In the genomic region with DNA sequence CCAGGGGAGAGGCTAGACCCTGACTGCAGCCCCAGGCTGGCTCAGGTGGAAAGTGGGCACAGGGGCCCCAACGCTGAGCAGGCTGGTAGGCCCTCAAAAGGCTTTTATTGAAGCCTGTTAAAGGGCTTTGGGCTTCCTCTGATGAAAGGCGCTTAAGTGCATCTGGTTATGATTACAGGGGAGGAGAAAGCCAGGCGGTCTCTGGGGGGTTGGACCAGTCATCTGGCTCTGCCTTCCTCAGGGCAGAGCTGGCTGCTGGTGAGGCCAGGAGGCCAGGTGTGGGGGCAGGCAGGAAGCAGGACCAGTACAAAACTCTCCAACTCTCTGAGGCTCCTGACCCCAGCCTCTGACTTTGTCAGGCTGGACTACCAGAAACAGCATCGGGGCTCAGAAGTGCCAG, we compare ENCODE assay signal across 9 cellular contexts.
A peak's percentile ranks its signal among the peaks of the same experiment; 100 is the strongest.
DNase-seq lines count a peak whose midpoint lies in the region; ATAC-seq and TF ChIP-seq lines count a peak whose summit lies in the region.
"Had no signal": no experiment of that assay in that cellular context is flagged by ENCODE, and none has a peak within 500 bp of the region (broad histone marks: within the 10 kb centered on the region; RNA-seq: fewer than 3 reads in every experiment).

No MANE protein-coding gene starts in this region.

- peak overlapping the region; percentile 67 for H3K4me3 Mint-ChIP-seq in neural crest cell

- CTCF ChIA-PET in HEK293T (lab: Yijun Ruan, JAX), result no interaction called here

- H3K36me3 Mint-ChIP-seq in neural crest cell (ENCODE audit: low read depth), result peaks cover 2% of the 10 kb centered on the region

- H3K27me3 Mint-ChIP-seq in neural crest cell (ENCODE audit: low read depth), result peaks cover 55% of the 10 kb centered on the region

- H3K4me1 ChIP-seq in adipocyte (ENCODE audit: control insufficient read depth, insufficient read depth, low read length), result peaks cover 16% of the 10 kb centered on the region

- H3K9me3 ChIP-seq in adipocyte (ENCODE audit: control insufficient read depth, low read length), result no peaks in the 10 kb centered on the region

- H3K36me3 ChIP-seq in adipocyte (ENCODE audit: control insufficient read depth, insufficient read depth, low read length, severe bottlenecking), result no peaks in the 10 kb centered on the region
- H3K36me3 ChIP-seq: cardiac muscle cell had no signal

- H3K4me3 ChIP-seq in adipocyte (ENCODE audit: low read length), result no peak overlapping the region

- no peak overlapping the region for H3K9ac ChIP-seq in adipocyte (ENCODE audit: low read length)

- H3K4me1 Mint-ChIP-seq in neural crest cell, result peaks cover 72% of the 10 kb centered on the region

- ATAC-seq in left cardiac atrium, result no peak
- no peak for ATAC-seq in GM18511 (IDR thresholded peaks at IDR 0.05; ENCODE audit: unreplicated experiment)

- H3K27me3 ChIP-seq in adipocyte (replicated peaks; ENCODE audit: control insufficient read depth, insufficient read depth, low read length), result peaks cover 26% of the 10 kb centered on the region

- TF ChIP-seq CTCF in neural crest cell (conservative IDR thresholded peaks at IDR 0.05), result no peak

- no peak overlapping the region for H3K27ac Mint-ChIP-seq in neural crest cell (ENCODE audit: unreplicated experiment)

- no peaks in the 10 kb centered on the region for H3K9me3 Mint-ChIP-seq in neural crest cell

- DNase-seq in NCI-H2171 treated with DMSO at 0.1 percent for 48 hours (lab: John Stamatoyannopoulos, UW) (peak; percentile 41), NCI-H2171 (lab: John Stamatoyannopoulos, UW) (no peak), NCI-H1092 treated with DMSO at 0.1 percent for 48 hours (lab: John Stamatoyannopoulos, UW) (peak; percentile 80), adipocyte (ENCODE audit: low read depth) (peak; percentile 82), neural crest cell (ENCODE audit: low read depth, low spot score) (no peak), left cardiac atrium (no peak), HEK293T (ENCODE audit: extremely low spot score) (no peak)

- intact Hi-C loops in left cardiac atrium (cut with DNase I), result no loop called here

- POLR2A ChIA-PET in HEK293T (lab: Yijun Ruan, JAX), result interaction anchor here (0.7 to 1.5 kb wide), 3 partner anchors 15 to 153 kb away, joined by 3 read pairs; no protein-coding TSS in a partner anchor

TF ChIP-seq in HEK293T, 16 proteins besides CTCF, POLR2A, EP300 and RAD21:
- TF ChIP-seq ELF4 (IDR thresholded peaks at IDR 0.05), result no peak
- no peak for TF ChIP-seq SP1 (IDR thresholded peaks at IDR 0.05)
- TF ChIP-seq, protein P1, sequence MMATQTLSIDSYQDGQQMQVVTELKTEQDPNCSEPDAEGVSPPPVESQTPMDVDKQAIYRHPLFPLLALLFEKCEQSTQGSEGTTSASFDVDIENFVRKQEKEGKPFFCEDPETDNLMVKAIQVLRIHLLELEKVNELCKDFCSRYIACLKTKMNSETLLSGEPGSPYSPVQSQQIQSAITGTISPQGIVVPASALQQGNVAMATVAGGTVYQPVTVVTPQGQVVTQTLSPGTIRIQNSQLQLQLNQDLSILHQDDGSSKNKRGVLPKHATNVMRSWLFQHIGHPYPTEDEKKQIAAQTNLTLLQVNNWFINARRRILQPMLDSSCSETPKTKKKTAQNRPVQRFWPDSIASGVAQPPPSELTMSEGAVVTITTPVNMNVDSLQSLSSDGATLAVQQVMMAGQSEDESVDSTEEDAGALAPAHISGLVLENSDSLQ (IDR thresholded peaks at IDR 0.05), result no peak
- no peak for TF ChIP-seq ZNF384 (IDR thresholded peaks at IDR 0.05)
- TF ChIP-seq NFRKB (IDR thresholded peaks at IDR 0.05), result no peak
- TF ChIP-seq L3MBTL2 (conservative IDR thresholded peaks at IDR 0.05), result no peak
- no peak for TF ChIP-seq FOXM1 (IDR thresholded peaks at IDR 0.05; ENCODE audit: borderline replicate concordance)
- TF ChIP-seq ARNT (IDR thresholded peaks at IDR 0.05), result no peak
- TF ChIP-seq LEF1 (IDR thresholded peaks at IDR 0.05; ENCODE audit: borderline replicate concordance), result no peak
- no peak for TF ChIP-seq FOXK2 (IDR thresholded peaks at IDR 0.05)
- no peak for TF ChIP-seq FOXA1 (IDR thresholded peaks at IDR 0.05)
- no peak for TF ChIP-seq HDGF (IDR thresholded peaks at IDR 0.05; ENCODE audit: borderline replicate concordance)
- TF ChIP-seq CTBP1 (IDR thresholded peaks at IDR 0.05; ENCODE audit: borderline replicate concordance), result no peak
- no peak for TF ChIP-seq BHLHE40 (IDR thresholded peaks at IDR 0.05; ENCODE audit: borderline replicate concordance)
- no peak for TF ChIP-seq SUZ12 (IDR thresholded peaks at IDR 0.05)
- no peak for TF ChIP-seq TARDBP (IDR thresholded peaks at IDR 0.05)
TF ChIP-seq in HEK293T: peak in this region for 0.

Comparison
In these comparisons a context has a peak if more than half of its experiments do, and no peak if none do; other contexts are left out.
1. DNase-seq: peak in NCI-H2171 treated with DMSO at 0.1 percent for 48 hours (single experiment), NCI-H1092 treated with DMSO at 0.1 percent for 48 hours (single experiment) and adipocyte (single experiment); none in NCI-H2171 (single experiment), neural crest cell (single experiment), left cardiac atrium (single experiment) and HEK293T (single experiment).